20 cellular contexts compared by ENCODE assay signal in the genomic region with DNA sequence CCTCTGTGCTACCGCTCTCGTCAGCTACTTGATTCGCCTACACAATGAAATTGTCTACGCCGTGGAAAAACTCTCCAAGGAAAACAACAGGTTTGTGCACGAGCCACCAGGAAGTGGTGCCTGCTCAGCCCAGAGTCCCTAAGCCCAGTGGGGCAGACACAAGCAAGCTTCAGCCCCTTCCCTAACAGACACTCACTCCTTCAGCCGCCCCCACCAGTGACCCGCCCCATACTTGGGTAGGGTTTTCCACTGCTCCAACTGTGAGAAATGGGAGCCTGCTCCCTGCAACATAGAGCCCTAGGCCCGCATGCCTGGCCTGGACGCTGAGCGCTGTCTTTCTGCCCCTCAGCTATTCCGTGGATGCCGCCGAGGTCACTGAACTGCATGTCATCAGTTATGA. TPM values are rescaled to one million over a fixed set of nuclear protein-coding genes. Genes with fewer than 3 reads are reported as not detected.
DNase-seq lines count a peak whose midpoint lies in the region; ATAC-seq and TF ChIP-seq lines count a peak whose summit lies in the region.
"Had no signal": no experiment of that assay in that cellular context is flagged by ENCODE, and none has a peak within 500 bp of the region (broad histone marks: within the 10 kb centered on the region; RNA-seq: fewer than 3 reads in every experiment).

No MANE protein-coding gene starts in this region.

- no peak overlapping the region for H3K4me3 ChIP-seq in coronary artery
- H3K4me3 ChIP-seq in parathyroid adenoma (ENCODE audit: low read depth, low read length), result no peak overlapping the region
- H3K4me3 ChIP-seq: BLaER1 treated with 17β-estradiol and CSF1 and Interleukin-3, amounts not matched to agents 10 nM and 100 nM; GM23338; HAP-1 had no signal

- no peaks in the 10 kb centered on the region for H3K4me1 Mint-ChIP-seq in activated CD4-positive, alpha-beta T cell treated with anti-CD3 and anti-CD28 coated beads for 36 hours
- H3K4me1 Mint-ChIP-seq in activated naive CD4-positive, alpha-beta T cell treated with anti-CD3 and anti-CD28 coated beads, Interleukin-2, amount 50 U/mL, for 24 hours, result no peaks in the 10 kb centered on the region
- H3K4me1 Mint-ChIP-seq in progenitor cell of endocrine pancreas (ENCODE audit: low read depth), result no peaks in the 10 kb centered on the region

- no peaks in the 10 kb centered on the region for H3K9me3 Mint-ChIP-seq in activated CD4-positive, alpha-beta T cell treated with anti-CD3 and anti-CD28 coated beads for 36 hours (ENCODE audit: low read depth)
- no peaks in the 10 kb centered on the region for H3K9me3 Mint-ChIP-seq in activated naive CD4-positive, alpha-beta T cell treated with anti-CD3 and anti-CD28 coated beads, Interleukin-2, amount 50 U/mL, for 24 hours
- H3K9me3 Mint-ChIP-seq in progenitor cell of endocrine pancreas (ENCODE audit: low read depth), result no peaks in the 10 kb centered on the region
- H3K9me3 Mint-ChIP-seq: GM23338 had no signal

- no peaks in the 10 kb centered on the region for H3K36me3 ChIP-seq in parathyroid adenoma (ENCODE audit: control insufficient read depth, insufficient read depth, low read length)

- TF ChIP-seq CTCF in coronary artery (IDR thresholded peaks at IDR 0.05), result no peak
- no peak for TF ChIP-seq CTCF in parathyroid adenoma (IDR thresholded peaks at IDR 0.05)
- no peak for TF ChIP-seq CTCF in progenitor cell of endocrine pancreas (IDR thresholded peaks at IDR 0.05; ENCODE audit: unreplicated experiment)

- no peaks in the 10 kb centered on the region for H3K27me3 ChIP-seq in parathyroid adenoma (ENCODE audit: control insufficient read depth, insufficient read depth, low read length)
- H3K27me3 ChIP-seq: BLaER1 treated with 17β-estradiol and CSF1 and Interleukin-3, amounts not matched to agents 10 nM and 100 nM had no signal

- no peak overlapping the region for H3K27ac ChIP-seq in coronary artery
- peak overlapping the region; percentile 93 for H3K27ac ChIP-seq in parathyroid adenoma
- H3K27ac ChIP-seq: 22Rv1; BLaER1 treated with 17β-estradiol and CSF1 and Interleukin-3, amounts not matched to agents 10 nM and 100 nM had no signal

- H3K9ac ChIP-seq in parathyroid adenoma, result no peak overlapping the region
- H3K9ac ChIP-seq: BLaER1 treated with 17β-estradiol and CSF1 and Interleukin-3, amounts not matched to agents 10 nM and 100 nM had no signal

- peaks cover 13% of the 10 kb centered on the region for H3K79me2 ChIP-seq in parathyroid adenoma

- H3K27ac Mint-ChIP-seq in activated CD4-positive, alpha-beta T cell treated with anti-CD3 and anti-CD28 coated beads for 36 hours, result no peak overlapping the region
- H3K27ac Mint-ChIP-seq in activated naive CD4-positive, alpha-beta T cell treated with anti-CD3 and anti-CD28 coated beads, Interleukin-2, amount 50 U/mL, for 24 hours, result peak overlapping the region; percentile 72
- H3K27ac Mint-ChIP-seq in progenitor cell of endocrine pancreas, result no peak overlapping the region
- H3K27ac Mint-ChIP-seq: GM23338 had no signal

- no peaks in the 10 kb centered on the region for H3K27me3 Mint-ChIP-seq in activated CD4-positive, alpha-beta T cell treated with anti-CD3 and anti-CD28 coated beads for 36 hours
- no peaks in the 10 kb centered on the region for H3K27me3 Mint-ChIP-seq in activated naive CD4-positive, alpha-beta T cell treated with anti-CD3 and anti-CD28 coated beads, Interleukin-2, amount 50 U/mL, for 24 hours
- no peaks in the 10 kb centered on the region for H3K27me3 Mint-ChIP-seq in progenitor cell of endocrine pancreas
- H3K27me3 Mint-ChIP-seq: CD4-positive, alpha-beta memory T cell had no signal

- intact Hi-C loops in activated CD4-positive, alpha-beta T cell treated with anti-CD3 and anti-CD28 coated beads for 36 hours (cut with DNase I, micrococcal nuclease), result loop anchor here in 1 of 2 experiments (10.0 kb wide), 1 partner anchor 192 kb away; no protein-coding TSS in a partner anchor

- peaks cover 77% of the 10 kb centered on the region for H3K36me3 Mint-ChIP-seq in activated CD4-positive, alpha-beta T cell treated with anti-CD3 and anti-CD28 coated beads for 36 hours (ENCODE audit: low read depth)
- H3K36me3 Mint-ChIP-seq in activated naive CD4-positive, alpha-beta T cell treated with anti-CD3 and anti-CD28 coated beads, Interleukin-2, amount 50 U/mL, for 24 hours, result peaks cover 18% of the 10 kb centered on the region
- H3K36me3 Mint-ChIP-seq in progenitor cell of endocrine pancreas (ENCODE audit: insufficient read depth), result peaks cover 17% of the 10 kb centered on the region

- peaks cover 31% of the 10 kb centered on the region for H3K4me1 ChIP-seq in parathyroid adenoma
- H3K4me1 ChIP-seq: BLaER1 treated with 17β-estradiol and CSF1 and Interleukin-3, amounts not matched to agents 10 nM and 100 nM; Caco-2; HAP-1 had no signal

- CTCF ChIA-PET in activated CD4-positive, alpha-beta T cell treated with anti-CD3 and anti-CD28 coated beads for 36 hours (lab: Charles Lee), result interaction anchor here (2.5 kb wide), 1 partner anchor 10 kb away, joined by 5 read pairs; no protein-coding TSS in a partner anchor

- POLR2A ChIA-PET in activated CD4-positive, alpha-beta T cell treated with anti-CD3 and anti-CD28 coated beads for 36 hours (lab: Charles Lee), result no interaction called here

- no peaks in the 10 kb centered on the region for H3K9me3 ChIP-seq in parathyroid adenoma (ENCODE audit: control insufficient read depth, low read length)
- H3K9me3 ChIP-seq: BLaER1 treated with 17β-estradiol and CSF1 and Interleukin-3, amounts not matched to agents 10 nM and 100 nM; Caco-2; HAP-1 had no signal

- DNase-seq in activated CD4-positive, alpha-beta T cell treated with anti-CD3 and anti-CD28 coated beads for 36 hours, result no peak
- no peak for DNase-seq in activated CD4-positive, alpha-beta T cell treated with anti-CD3 and anti-CD28 coated beads for 1 hour
- no peak for DNase-seq in activated naive CD4-positive, alpha-beta T cell treated with Interleukin-2 at 50 U/mL for 16 hours
- DNase-seq in coronary artery (ENCODE audit: low spot score), result peak; percentile 65
- DNase-seq in progenitor cell of endocrine pancreas (ENCODE audit: low spot score, unreplicated experiment), result no peak
- DNase-seq in medulla oblongata (ENCODE audit: extremely low spot score), result no peak
- DNase-seq: CD4-positive, alpha-beta memory T cell; DND-41; Kasumi-1; NCI-H1417 treated with DMSO at 0.1 percent for 48 hours; NCI-H187; NCI-H446; NCI-H526 had no signal

- H3K4me2 ChIP-seq in parathyroid adenoma (ENCODE audit: low read length), result no peak overlapping the region
- H3K4me2 ChIP-seq: BLaER1 treated with 17β-estradiol and CSF1 and Interleukin-3, amounts not matched to agents 10 nM and 100 nM; GM23338 had no signal

- H2AFZ ChIP-seq in parathyroid adenoma, result no peak overlapping the region
- H2AFZ ChIP-seq: GM23338 had no signal

- peak; percentile 24 for ATAC-seq in activated CD4-positive, alpha-beta T cell treated with anti-CD3 and anti-CD28 coated beads for 36 hours
- ATAC-seq: GM23338 had no signal

- H3K4me3 Mint-ChIP-seq in activated CD4-positive, alpha-beta T cell treated with anti-CD3 and anti-CD28 coated beads for 36 hours, result no peak overlapping the region
- H3K4me3 Mint-ChIP-seq in activated naive CD4-positive, alpha-beta T cell treated with anti-CD3 and anti-CD28 coated beads, Interleukin-2, amount 50 U/mL, for 24 hours, result no peak overlapping the region
- no peak overlapping the region for H3K4me3 Mint-ChIP-seq in progenitor cell of endocrine pancreas (ENCODE audit: low read depth)
- H3K4me3 Mint-ChIP-seq: CD4-positive, alpha-beta memory T cell; GM23338 had no signal

RNA-seq across cellular contexts. Expression of a gene that starts 28.6 kb away (rescaled TPM):
- total RNA-seq in activated CD4-positive, alpha-beta T cell treated with anti-CD3 and anti-CD28 coated beads for 36 hours, result 10 to 100 TPM; 12.3 to 13.0 TPM
- 36.1 and 41.8 TPM in 2 replicates for total RNA-seq in progenitor cell of endocrine pancreas
